ENCODE assay signal across 28 cellular contexts in genomic region chr6:167708501-167709094, GRCh38.
"Had no signal": no experiment of that assay in that cellular context is flagged by ENCODE, and none has a peak within 500 bp of the region (broad histone marks: within the 10 kb centered on the region; RNA-seq: fewer than 3 reads in every experiment).

No MANE protein-coding gene starts in this region.

- H3K4me3 ChIP-seq: breast epithelium, hepatocyte, ovary, psoas muscle, sigmoid colon, suprapubic skin, tibial artery had no signal

- H2AFZ ChIP-seq: hepatocyte had no signal

- ATAC-seq: activated naive CD8-positive, alpha-beta T cell treated with anti-CD3 and anti-CD28 coated beads, Interleukin-2, amount 50 U/mL, for 24 hours; activated T-cell treated with anti-CD3 and anti-CD28 coated beads, Interleukin-2, amount 50 U/mL, for 4 hours; left colon; psoas muscle had no signal

- H3K27ac ChIP-seq: breast epithelium, hepatocyte, neutrophil, ovary, psoas muscle, sigmoid colon, suprapubic skin, tibial artery, WERI-Rb-1 had no signal

- H3K27ac Mint-ChIP-seq: activated CD4-positive, alpha-beta memory T cell treated with anti-CD3 and anti-CD28 coated beads for 36 hours; activated CD4-positive, alpha-beta T cell treated with anti-CD3 and anti-CD28 coated beads, Interleukin-2, amount 10 ng/mL, durations not matched to agents 24 days and 14 days; activated naive CD4-positive, alpha-beta T cell treated with anti-CD3 and anti-CD28 coated beads, Interleukin-2, amount 50 U/mL, for 24 hours; activated naive CD8-positive, alpha-beta T cell treated with anti-CD3 and anti-CD28 coated beads, Interleukin-2, amount 50 U/mL, for 24 hours; activated T-helper 2 cell treated with anti-CD3 and anti-CD28 coated beads, Interferon-gamma antibody, Interleukin-2, Interleukin-4, amounts not matched to agents 10 μg/mL and 5 μg/mL and 100 μg/mL, durations not matched to agents 14 hours and 24 hours and 36 hours; dendritic cell treated with granulocyte-macrophage colony-stimulating factor and Interleukin-4, amounts not matched to agents 40 ng/mL and 50 ng/mL, for 4 days; memory B cell; natural killer cell had no signal

- H3K36me3 Mint-ChIP-seq: activated naive CD4-positive, alpha-beta T cell treated with anti-CD3 and anti-CD28 coated beads, Interleukin-2, amount 50 U/mL, for 24 hours; memory B cell; natural killer cell had no signal

- H3K4me3 Mint-ChIP-seq: activated CD4-positive, alpha-beta memory T cell treated with anti-CD3 and anti-CD28 coated beads for 36 hours; activated CD4-positive, alpha-beta T cell treated with anti-CD3 and anti-CD28 coated beads, Interleukin-2, amount 10 ng/mL, durations not matched to agents 24 days and 14 days; activated naive CD4-positive, alpha-beta T cell treated with anti-CD3 and anti-CD28 coated beads, Interleukin-2, amount 50 U/mL, for 24 hours; activated naive CD8-positive, alpha-beta T cell treated with anti-CD3 and anti-CD28 coated beads, Interleukin-2, amount 50 U/mL, for 24 hours; activated T-cell treated with anti-CD3 and anti-CD28 coated beads, Interleukin-2, amount 50 U/mL, for 4 hours; dendritic cell treated with granulocyte-macrophage colony-stimulating factor and Interleukin-4, amounts not matched to agents 40 ng/mL and 50 ng/mL, for 4 days; memory B cell; natural killer cell; T-helper 1 cell treated with Interleukin-12 subunit alpha and Interleukin-12 subunit beta and Interleukin-4 antibody, amounts not matched to agents 30 μg/mL and 1 μg/mL, for 36 hours had no signal

- H3K79me2 ChIP-seq: hepatocyte had no signal

- H3K4me1 ChIP-seq: breast epithelium, psoas muscle, sigmoid colon, suprapubic skin, tibial artery had no signal

- H3K9me3 ChIP-seq: breast epithelium, neutrophil, ovary, psoas muscle, sigmoid colon, suprapubic skin, tibial artery had no signal

- DNase-seq: activated CD4-positive, alpha-beta memory T cell treated with anti-CD3 and anti-CD28 coated beads for 36 hours; activated CD4-positive, alpha-beta T cell treated with anti-CD3 and anti-CD28 coated beads, Interleukin-2, amount 10 ng/mL, durations not matched to agents 24 days and 14 days; activated CD4-positive, CD25-positive, alpha-beta regulatory T cell treated with anti-CD3 and anti-CD28 coated beads, Interleukin-2, amount 50 U/mL, for 72 hours; activated naive CD8-positive, alpha-beta T cell treated with anti-CD3 and anti-CD28 coated beads, Interleukin-2, amount 50 U/mL, for 24 hours; activated T-cell treated with anti-CD3 and anti-CD28 coated beads, Interleukin-2, amount 50 U/mL, for 4 hours; amygdala; central memory CD4-positive, alpha-beta T cell; effector CD4-positive, alpha-beta T cell; left colon; natural killer cell; ovary; psoas muscle; sigmoid colon; small intestine; stimulated activated CD4-positive, alpha-beta T cell treated with anti-CD3 and anti-CD28 coated beads, Interleukin-1b, Interleukin-23, amount 100 ng/mL, for 48 hours; SW 1271; T-helper 9 cell; tibial artery; WERI-Rb-1 had no signal

- H3K27me3 ChIP-seq: hepatocyte, ovary had no signal

- H3K36me3 ChIP-seq: breast epithelium, neutrophil, ovary, sigmoid colon, suprapubic skin, tibial artery, WERI-Rb-1 had no signal

- H3K4me2 ChIP-seq: hepatocyte had no signal

- H3K9me3 Mint-ChIP-seq: activated CD4-positive, alpha-beta memory T cell treated with anti-CD3 and anti-CD28 coated beads for 36 hours; activated naive CD4-positive, alpha-beta T cell treated with anti-CD3 and anti-CD28 coated beads, Interleukin-2, amount 50 U/mL, for 24 hours; activated naive CD8-positive, alpha-beta T cell treated with anti-CD3 and anti-CD28 coated beads, Interleukin-2, amount 50 U/mL, for 24 hours; activated T-cell treated with anti-CD3 and anti-CD28 coated beads, Interleukin-2, amount 50 U/mL, for 4 hours; activated T-helper 2 cell treated with anti-CD3 and anti-CD28 coated beads, Interferon-gamma antibody, Interleukin-2, Interleukin-4, amounts not matched to agents 10 μg/mL and 5 μg/mL and 100 μg/mL, durations not matched to agents 14 hours and 24 hours and 36 hours; dendritic cell treated with granulocyte-macrophage colony-stimulating factor and Interleukin-4, amounts not matched to agents 40 ng/mL and 50 ng/mL, for 4 days; memory B cell; T-helper 1 cell treated with Interleukin-12 subunit alpha and Interleukin-12 subunit beta and Interleukin-4 antibody, amounts not matched to agents 30 μg/mL and 1 μg/mL, for 36 hours had no signal
